In genomic region chr12:92046557-92046956, GRCh38 we compare ENCODE assay signal across 26 cellular contexts.
DNase-seq lines count a peak whose midpoint lies in the region; ATAC-seq and TF ChIP-seq lines count a peak whose summit lies in the region.
"Had no signal": no experiment of that assay in that cellular context is flagged by ENCODE, and none has a peak within 500 bp of the region (broad histone marks: within the 10 kb centered on the region; RNA-seq: fewer than 3 reads in every experiment).

No MANE protein-coding gene starts in this region.

- H3K4me1 Mint-ChIP-seq in activated naive CD8-positive, alpha-beta T cell treated with anti-CD3 and anti-CD28 coated beads, Interleukin-2, amount 50 U/mL, for 24 hours, result peaks cover 80% of the 10 kb centered on the region

- H3K4me3 ChIP-seq in cardiac muscle cell, result no peak overlapping the region
- no peak overlapping the region for H3K4me3 ChIP-seq in right cardiac atrium (ENCODE audit: low read length)
- no peak overlapping the region for H3K4me3 ChIP-seq in uterus
- H3K4me3 ChIP-seq: adrenal gland, dorsolateral prefrontal cortex, gastroesophageal sphincter, GM23248, pancreas, sigmoid colon, upper lobe of right lung had no signal

- H3K9me3 Mint-ChIP-seq in activated naive CD8-positive, alpha-beta T cell treated with anti-CD3 and anti-CD28 coated beads, Interleukin-2, amount 50 U/mL, for 24 hours, result peaks cover 3% of the 10 kb centered on the region
- H3K9me3 Mint-ChIP-seq: memory B cell, naive B cell had no signal

- 68% methylated on average over 4 of the region's 4 CpGs for WGBS in right cardiac atrium

- no peak for TF ChIP-seq CTCF in cardiac muscle cell (IDR thresholded peaks at IDR 0.05; ENCODE audit: low read depth, low read length)
- TF ChIP-seq CTCF in uterus (IDR thresholded peaks at IDR 0.05), result no peak

- H3K27ac ChIP-seq in cardiac muscle cell (peak overlapping the region; percentile 48), right cardiac atrium (ENCODE audit: low read length) (no peak overlapping the region), uterus (peak overlapping the region; percentile 21 to 33)
- H3K27ac ChIP-seq: 22Rv1, adrenal gland, gastroesophageal sphincter, GM23248, KMS-11, pancreas, sigmoid colon, upper lobe of right lung had no signal

- H3K4me1 ChIP-seq in cardiac muscle cell (ENCODE audit: low read depth), result peaks cover 13% of the 10 kb centered on the region
- peaks cover 5% of the 10 kb centered on the region for H3K4me1 ChIP-seq in right cardiac atrium (ENCODE audit: control insufficient read depth, insufficient read depth, low read length)
- H3K4me1 ChIP-seq in uterus, result no peaks in the 10 kb centered on the region
- H3K4me1 ChIP-seq: adrenal gland, gastroesophageal sphincter, pancreas, sigmoid colon, upper lobe of right lung had no signal

- H3K27ac Mint-ChIP-seq in activated naive CD8-positive, alpha-beta T cell treated with anti-CD3 and anti-CD28 coated beads, Interleukin-2, amount 50 U/mL, for 24 hours, result peak overlapping the region; percentile 75
- H3K27ac Mint-ChIP-seq: memory B cell, WTC11 had no signal

- intact Hi-C loops in right cardiac atrium (cut with DNase I) (no loop called here), uterus (cut with DNase I; ENCODE audit: low total_unique reads) (no loop called here)

- H3K36me3 ChIP-seq in cardiac muscle cell (no peaks in the 10 kb centered on the region), uterus (no peaks in the 10 kb centered on the region)
- H3K36me3 ChIP-seq: adrenal gland, gastroesophageal sphincter, pancreas, sigmoid colon, upper lobe of right lung had no signal

- peak overlapping the region; percentile 31 for H3K4me3 Mint-ChIP-seq in activated naive CD8-positive, alpha-beta T cell treated with anti-CD3 and anti-CD28 coated beads, Interleukin-2, amount 50 U/mL, for 24 hours
- H3K4me3 Mint-ChIP-seq: memory B cell, naive B cell, WTC11 had no signal

- DNase-seq in DMS153 (lab: John Stamatoyannopoulos, UW) (peak; percentile 20), DMS153 treated with DMSO at 0.1 percent for 48 hours (lab: John Stamatoyannopoulos, UW; ENCODE audit: unreplicated experiment) (no peak), cardiac muscle cell (ENCODE audit: low read depth in 1 of 2, low spot score in 1 of 2) (no peak), right cardiac atrium (no peak), uterus (no peak), foreskin melanocyte (no peak)
- no peak for DNase-seq in activated naive CD8-positive, alpha-beta T cell treated with anti-CD3 and anti-CD28 coated beads, Interleukin-2, amount 50 U/mL, for 24 hours
- DNase-seq: adrenal gland, Calu3, dorsolateral prefrontal cortex, GM23248, kidney glomerular epithelial cell, naive B cell, NCI-H1930, NCI-H510A, pancreas, SHP77 treated with DMSO at 0.1 percent for 48 hours, sigmoid colon, upper lobe of right lung had no signal

- ATAC-seq in right cardiac atrium, result no peak
- no peak for ATAC-seq in activated naive CD8-positive, alpha-beta T cell treated with anti-CD3 and anti-CD28 coated beads, Interleukin-2, amount 50 U/mL, for 24 hours
- no peak for ATAC-seq in HG03196 (IDR thresholded peaks at IDR 0.05; ENCODE audit: unreplicated experiment)
- ATAC-seq: esophagus mucosa, gastroesophageal sphincter, pancreas, upper lobe of right lung, WTC11 had no signal

- TF ChIP-seq POLR2A in uterus (IDR thresholded peaks at IDR 0.05), result no peak

- H3K27me3 ChIP-seq in cardiac muscle cell (no peaks in the 10 kb centered on the region), right cardiac atrium (ENCODE audit: control insufficient read depth, insufficient read depth) (no peaks in the 10 kb centered on the region), uterus (no peaks in the 10 kb centered on the region)
- H3K27me3 ChIP-seq: adrenal gland, dorsolateral prefrontal cortex, gastroesophageal sphincter, pancreas, sigmoid colon, upper lobe of right lung had no signal

- H3K9me3 ChIP-seq in cardiac muscle cell (ENCODE audit: low read depth) (no peaks in the 10 kb centered on the region), right cardiac atrium (ENCODE audit: control insufficient read depth, low read length) (no peaks in the 10 kb centered on the region), uterus (no peaks in the 10 kb centered on the region)
- H3K9me3 ChIP-seq: adrenal gland, gastroesophageal sphincter, pancreas, sigmoid colon, upper lobe of right lung had no signal

- H3K27me3 Mint-ChIP-seq in activated naive CD8-positive, alpha-beta T cell treated with anti-CD3 and anti-CD28 coated beads, Interleukin-2, amount 50 U/mL, for 24 hours, result no peaks in the 10 kb centered on the region
- H3K27me3 Mint-ChIP-seq: memory B cell, naive B cell had no signal

- H3K36me3 Mint-ChIP-seq in activated naive CD8-positive, alpha-beta T cell treated with anti-CD3 and anti-CD28 coated beads, Interleukin-2, amount 50 U/mL, for 24 hours (ENCODE audit: low read depth), result peaks cover 4% of the 10 kb centered on the region
- H3K36me3 Mint-ChIP-seq: naive B cell had no signal
